In genomic region chr15:69321041-69321554, GRCh38 we compare ENCODE assay signal across 2 cellular contexts.
TF ChIP-seq lines count a peak whose summit lies in the region.

No MANE protein-coding gene starts in this region.

TF ChIP-seq in SK-N-SH, 30 proteins besides CTCF, POLR2A, EP300 and RAD21:
- TF ChIP-seq USF1 (IDR thresholded peaks at IDR 0.05; ENCODE audit: borderline replicate concordance, low read depth) (no peak), NRF1 (IDR thresholded peaks at IDR 0.05; ENCODE audit: low read depth, low read length) (no peak), POLR2AphosphoS5 (IDR thresholded peaks at IDR 0.05; ENCODE audit: low read depth, low read length) (no peak), ZBTB33 (IDR thresholded peaks at IDR 0.05; ENCODE audit: borderline replicate concordance, low read depth) (no peak), IRF3 (IDR thresholded peaks at IDR 0.05; ENCODE audit: low read depth, low read length) (no peak), MEF2A (IDR thresholded peaks at IDR 0.05; ENCODE audit: borderline replicate concordance, low read depth) (no peak), EZH2phosphoT487 (IDR thresholded peaks at IDR 0.05; ENCODE audit: borderline replicate concordance, low read depth) (no peak), CHD2 (IDR thresholded peaks at IDR 0.05; ENCODE audit: low read length, partially characterized antibody) (no peak), FOXJ3 (CRISPR knock-in tag; IDR thresholded peaks at IDR 0.05) (no peak), NFIC (IDR thresholded peaks at IDR 0.05; ENCODE audit: borderline replicate concordance) (no peak), MXI1 (IDR thresholded peaks at IDR 0.05; ENCODE audit: low read depth, low read length) (peak; percentile 28; the same call in 1 of the 2 replicates), GATA2 (CRISPR knock-in tag; IDR thresholded peaks at IDR 0.05) (peak; percentile 44)

TF ChIP-seq in H1, 55 proteins besides CTCF, POLR2A, EP300 and RAD21:
- TF ChIP-seq NRF1 (IDR thresholded peaks at IDR 0.05; ENCODE audit: low read depth, low read length) (no peak), SIX5 (IDR thresholded peaks at IDR 0.05; ENCODE audit: low read depth, low read length) (no peak), CHD1 (IDR thresholded peaks at IDR 0.05; ENCODE audit: low read depth, low read length) (no peak), ATF2 (IDR thresholded peaks at IDR 0.05; ENCODE audit: low read length) (no peak), E2F6 (IDR thresholded peaks at IDR 0.05) (no peak), PHF8 (conservative IDR thresholded peaks at IDR 0.05; ENCODE audit: low read depth, low read length) (no peak), TCF12 (IDR thresholded peaks at IDR 0.05; ENCODE audit: low read depth, low read length) (no peak), ASH2L (IDR thresholded peaks at IDR 0.05; ENCODE audit: low read length) (no peak)
